Comparison of ENCODE assay signal across 11 cellular contexts in genomic region chr7:45178241-45179225, GRCh38. TPM values are rescaled to one million over a fixed set of nuclear protein-coding genes. Genes with fewer than 3 reads are reported as not detected.
DNase-seq lines count a peak whose midpoint lies in the region; ATAC-seq and TF ChIP-seq lines count a peak whose summit lies in the region.
"Had no signal": no experiment of that assay in that cellular context is flagged by ENCODE, and none has a peak within 500 bp of the region (broad histone marks: within the 10 kb centered on the region; RNA-seq: fewer than 3 reads in every experiment).

No MANE protein-coding gene starts in this region.

- no peaks in the 10 kb centered on the region for H3K36me3 Mint-ChIP-seq in H9 (ENCODE audit: insufficient read depth in 1 of 3, low read depth in 3 of 3)
- H3K36me3 Mint-ChIP-seq: stimulated activated memory B cell treated with anti-CD40 and anti-IgM and Interleukin-4, amounts not matched to agents 10 μg/mL and 1 μg/mL and 100 μg/mL, for 72 hours had no signal

- TF ChIP-seq CTCF in H9 (conservative IDR thresholded peaks at IDR 0.05) = peak; percentile 55
- TF ChIP-seq CTCF in SU-DHL-6 (IDR thresholded peaks at IDR 0.05; ENCODE audit: insufficient read depth, low read length, poor library complexity, severe bottlenecking) = peak; percentile 48
- no peak for TF ChIP-seq CTCF in osteoblast (IDR thresholded peaks at IDR 0.05; ENCODE audit: extremely low read depth, low read depth, low read length)

- H3K79me1 ChIP-seq in H9 (ENCODE audit: insufficient read depth, low read depth, low read length, poor library complexity, severe bottlenecking) = no peaks in the 10 kb centered on the region

- H4K20me1 ChIP-seq in H9 (ENCODE audit: control insufficient read depth, insufficient read depth, insufficient read length) (no peaks in the 10 kb centered on the region), SU-DHL-6 (ENCODE audit: low read depth, low read length) (no peaks in the 10 kb centered on the region), osteoblast (ENCODE audit: insufficient read depth, low read length) (no peaks in the 10 kb centered on the region)

- ATAC-seq in HG03045 (IDR thresholded peaks at IDR 0.05; ENCODE audit: unreplicated experiment) (no peak), GM21717 (IDR thresholded peaks at IDR 0.05; ENCODE audit: unreplicated experiment) (no peak)
- ATAC-seq: body of pancreas had no signal

- H3K9me2 ChIP-seq in SU-DHL-6 (replicated peaks; ENCODE audit: insufficient read depth, low read length) = no peaks in the 10 kb centered on the region

- H3K27me3 Mint-ChIP-seq in H9 (ENCODE audit: low read depth) = peaks cover 11% of the 10 kb centered on the region

- H3K27me3 ChIP-seq in H9 (ENCODE audit: insufficient read depth, low read length) = no peaks in the 10 kb centered on the region
- no peaks in the 10 kb centered on the region for H3K27me3 ChIP-seq in SU-DHL-6 (ENCODE audit: low read length)
- peaks cover 10% of the 10 kb centered on the region for H3K27me3 ChIP-seq in osteoblast (ENCODE audit: insufficient read depth, low read length)
- H3K27me3 ChIP-seq: body of pancreas had no signal

- H2AFZ ChIP-seq in H9 (ENCODE audit: low read length) (no peak overlapping the region), SU-DHL-6 (ENCODE audit: low read depth, low read length, severe bottlenecking) (no peak overlapping the region), osteoblast (ENCODE audit: low read length) (no peak overlapping the region)

- H3K4me1 ChIP-seq in H9 (ENCODE audit: insufficient read depth, low read length) (no peaks in the 10 kb centered on the region), osteoblast (ENCODE audit: insufficient read depth, low read length) (no peaks in the 10 kb centered on the region)
- H3K4me1 ChIP-seq: body of pancreas had no signal

- no peak overlapping the region for H4K8ac ChIP-seq in H9 (replicated peaks; ENCODE audit: insufficient read length, low read depth, low read length)

- no peak overlapping the region for H2BK15ac ChIP-seq in H9 (ENCODE audit: low read depth, low read length)

- H3K14ac ChIP-seq in H9 (ENCODE audit: insufficient read depth, low read length) = no peak overlapping the region

- H3K4me3 Mint-ChIP-seq in H9 = no peak overlapping the region
- H3K4me3 Mint-ChIP-seq: stimulated activated memory B cell treated with anti-CD40 and anti-IgM and Interleukin-4, amounts not matched to agents 10 μg/mL and 1 μg/mL and 100 μg/mL, for 72 hours had no signal

- H3F3A ChIP-seq in SU-DHL-6 (ENCODE audit: insufficient read depth) = no peaks in the 10 kb centered on the region

- no peak overlapping the region for H3K4ac ChIP-seq in H9 (ENCODE audit: low read depth, low read length)

- no peak overlapping the region for H3T11ph ChIP-seq in H9 (ENCODE audit: low read length)

- no peak overlapping the region for H2BK5ac ChIP-seq in H9 (ENCODE audit: insufficient read length, low read length)

- no peaks in the 10 kb centered on the region for H3K79me2 ChIP-seq in H9 (ENCODE audit: insufficient read depth, low read length)
- H3K79me2 ChIP-seq in SU-DHL-6 (ENCODE audit: insufficient read depth, low read length) = no peaks in the 10 kb centered on the region
- no peaks in the 10 kb centered on the region for H3K79me2 ChIP-seq in osteoblast (ENCODE audit: insufficient read depth, low read length)

- no peaks in the 10 kb centered on the region for H3K9me3 ChIP-seq in H9 (ENCODE audit: control insufficient read depth, low read depth, low read length)
- H3K9me3 ChIP-seq in SU-DHL-6 (ENCODE audit: insufficient read depth, low read length) = no peaks in the 10 kb centered on the region
- H3K9me3 ChIP-seq in osteoblast (ENCODE audit: low read depth, low read length) = no peaks in the 10 kb centered on the region
- H3K9me3 ChIP-seq: body of pancreas had no signal

- H3K56ac ChIP-seq in H9 (ENCODE audit: insufficient read length, low read depth, low read length) = no peak overlapping the region

- H3K9ac ChIP-seq in H9 (ENCODE audit: extremely low read depth, insufficient read length, low read length) (no peak overlapping the region), SU-DHL-6 (ENCODE audit: low read length) (no peak overlapping the region)

- H3K9me3 Mint-ChIP-seq in H9 = no peaks in the 10 kb centered on the region
- H3K9me3 Mint-ChIP-seq: stimulated activated memory B cell treated with anti-CD40 and anti-IgM and Interleukin-4, amounts not matched to agents 10 μg/mL and 1 μg/mL and 100 μg/mL, for 72 hours had no signal

- H2BK20ac ChIP-seq in H9 (ENCODE audit: low read depth, low read length, poor library complexity, severe bottlenecking) = no peak overlapping the region

- no peak overlapping the region for H3K18ac ChIP-seq in H9 (ENCODE audit: insufficient read length, low read depth, low read length)

- H3K27ac ChIP-seq in H9 (ENCODE audit: insufficient read length, low read depth, low read length) (no peak overlapping the region), SU-DHL-6 (ENCODE audit: low read depth, low read length) (no peak overlapping the region), osteoblast (ENCODE audit: low read depth, low read length) (no peak overlapping the region)
- H3K27ac ChIP-seq: body of pancreas had no signal

- H3K23ac ChIP-seq in H9 (ENCODE audit: insufficient read length, low read depth, low read length) = no peak overlapping the region

- no peak overlapping the region for H4K91ac ChIP-seq in H9 (ENCODE audit: insufficient read length, low read depth, low read length)

- no peak overlapping the region for H4K5ac ChIP-seq in H9 (ENCODE audit: insufficient read length, low read depth, low read length)

- H3K23me2 ChIP-seq in H9 (ENCODE audit: insufficient read length, low read depth, low read length, poor library complexity, severe bottlenecking) = no peaks in the 10 kb centered on the region

- H3K27ac Mint-ChIP-seq in H9 = no peak overlapping the region; a peak in 1 of 7 replicates
- H3K27ac Mint-ChIP-seq: stimulated activated memory B cell treated with anti-CD40 and anti-IgM and Interleukin-4, amounts not matched to agents 10 μg/mL and 1 μg/mL and 100 μg/mL, for 72 hours had no signal

- H3K4me2 ChIP-seq in H9 (ENCODE audit: insufficient read depth, insufficient read length, low read length) = no peak overlapping the region
- H3K4me2 ChIP-seq in SU-DHL-6 (ENCODE audit: low read depth, low read length, poor library complexity, severe bottlenecking) = no peak overlapping the region
- H3K4me2 ChIP-seq in osteoblast (ENCODE audit: insufficient read depth, low read length) = no peak overlapping the region

- peak; percentile 16 for DNase-seq in SIG-M5 treated with dmso at 0.1 percent for 504 hours (lab: John Stamatoyannopoulos, UW; ENCODE audit: unreplicated experiment)
- DNase-seq in SIG-M5 (lab: John Stamatoyannopoulos, UW) = no peak
- peak; percentile 63 for DNase-seq in H9
- DNase-seq in osteoblast (ENCODE audit: insufficient read length, low spot score, missing footprints) = peak; percentile 78
- no peak for DNase-seq in ACHN
- DNase-seq: activated CD4-positive, alpha-beta T cell treated with anti-CD3 and anti-CD28 coated beads, Interleukin-2, amount 50 U/mL, for 48 hours; body of pancreas had no signal

- H3K4me3 ChIP-seq in SU-DHL-6 (ENCODE audit: insufficient read depth, low read length, poor library complexity, severe bottlenecking) (no peak overlapping the region), osteoblast (ENCODE audit: insufficient read depth, low read length) (no peak overlapping the region)
- H3K4me3 ChIP-seq: body of pancreas had no signal

- no peak overlapping the region for H2AK5ac ChIP-seq in H9 (ENCODE audit: insufficient read length, low read length)

- no peak overlapping the region for H2BK120ac ChIP-seq in H9 (ENCODE audit: low read depth, low read length, poor library complexity, severe bottlenecking)

- in situ Hi-C loops in ACHN (cut with HindIII; ENCODE audit: low pct_ligation_motif_present, low pct_unique_long_range_greater_than_20kb, low sequenced_read_pairs) = no loop called here

- no peak overlapping the region for H2BK12ac ChIP-seq in H9 (ENCODE audit: insufficient read length, low read depth, low read length)

- no CpG with 5 or more reads among the region's 13 CpGs for WGBS in H9 (ENCODE audit: extremely low coverage, insufficient read length, low lambda C conversion rate)

- H3K4me1 Mint-ChIP-seq in H9 = peaks cover 2 to 3% of the 10 kb centered on the region in 2 experiments; a peak in 2 of 4 replicates
- H3K4me1 Mint-ChIP-seq: stimulated activated memory B cell treated with anti-CD40 and anti-IgM and Interleukin-4, amounts not matched to agents 10 μg/mL and 1 μg/mL and 100 μg/mL, for 72 hours had no signal

- H3K36me3 ChIP-seq in SU-DHL-6 (ENCODE audit: low read length) (no peaks in the 10 kb centered on the region), osteoblast (ENCODE audit: insufficient read depth, low read length) (no peaks in the 10 kb centered on the region)

RNA-seq across cellular contexts. Expression of gene RAMP3, which starts 20.9 kb away (rescaled TPM):
- total RNA-seq in H9 (2021) = 0.63 and 0.66 TPM in 2 replicates
- total RNA-seq in osteoblast = not detected in 2 replicates

Comparison
In these comparisons a context has a peak if more than half of its experiments do, and no peak if none do; other contexts are left out.
1. DNase-seq: peak in SIG-M5 treated with dmso at 0.1 percent for 504 hours (single experiment), H9 (single experiment) and osteoblast (single experiment); none in SIG-M5 (single experiment) and ACHN (single experiment).